ENCODE assay signal across 8 cellular contexts in the genomic region with DNA sequence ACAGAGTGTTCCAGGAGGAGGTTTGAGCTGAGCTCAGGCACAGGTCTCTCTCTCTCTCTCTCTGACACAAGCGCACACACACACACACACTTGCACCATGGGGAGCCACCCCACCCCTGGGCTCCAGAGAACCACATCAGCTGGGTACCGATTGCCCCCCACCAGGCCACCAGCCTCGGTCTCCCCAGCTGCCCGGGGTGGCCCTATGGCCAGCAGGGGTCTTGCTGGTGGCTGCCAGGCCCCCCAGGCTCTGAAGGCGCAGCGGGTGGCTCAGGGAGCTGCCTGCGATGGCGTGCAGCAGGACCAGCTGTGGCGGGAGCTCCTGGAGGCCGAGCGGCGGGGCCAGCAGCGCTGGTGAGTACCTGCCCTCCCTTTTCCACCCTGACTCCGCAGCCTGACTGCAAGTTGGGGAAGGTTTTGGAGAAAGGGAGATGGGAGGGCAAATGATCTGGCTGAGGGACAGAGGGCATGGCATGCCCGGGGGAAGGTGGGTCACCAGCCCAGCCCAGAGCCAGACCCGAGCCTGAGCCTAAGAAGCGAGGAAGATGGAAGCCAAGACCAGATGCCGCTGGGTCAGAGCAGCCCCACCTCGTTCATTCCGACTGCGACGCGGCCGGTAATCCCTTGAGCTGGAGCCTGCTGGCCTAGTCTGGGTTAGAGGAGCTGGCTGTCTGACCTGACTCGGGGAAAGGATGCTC. TPM values are rescaled to one million over a fixed set of nuclear protein-coding genes. Genes with fewer than 3 reads are reported as not detected.
DNase-seq lines count a peak whose midpoint lies in the region; ATAC-seq and TF ChIP-seq lines count a peak whose summit lies in the region.

No MANE protein-coding gene starts in this region.

- H3K27ac ChIP-seq in HEK293 (ENCODE audit: extremely low read depth, low read depth, low read length) (no peak overlapping the region), right atrium auricular region (peak overlapping the region in 1 of 2 donors; percentile 15)

- POLR2A ChIA-PET in HEK293 (lab: Yijun Ruan, JAX) = interaction anchor here (0.6 to 1.8 kb wide), 4 partner anchors 21 to 451 kb away, joined by 3 to 7 read pairs (median 5); a partner anchor contains a TSS
- POLR2A ChIA-PET in activated CD4-positive, alpha-beta memory T cell treated with anti-CD3 and anti-CD28 coated beads, Interleukin-2, amount 10 ng/mL, durations not matched to agents 7 days and 5 days (lab: Charles Lee) = interaction anchor here (0.8 to 2.9 kb wide), 8 partner anchors 19 to 620 kb away, joined by 4 to 14 read pairs (median 6); a partner anchor contains a TSS

- no peak for DNase-seq in activated CD4-positive, alpha-beta memory T cell treated with anti-CD3 and anti-CD28 coated beads, Interleukin-2, amount 10 ng/mL, durations not matched to agents 7 days and 5 days
- DNase-seq in right atrium auricular region (ENCODE audit: low spot score) (no peak), GM19240 (ENCODE audit: insufficient read length, low spot score) (no peak), NCI-H446 (lab: John Stamatoyannopoulos, UW) (no peak)
- no peak for DNase-seq in effector CD8-positive, alpha-beta T cell (lab: John Stamatoyannopoulos, UW)

- ATAC-seq in HG03460 (IDR thresholded peaks at IDR 0.05; ENCODE audit: unreplicated experiment) = no peak

- H3K4me1 Mint-ChIP-seq in activated CD4-positive, alpha-beta memory T cell treated with anti-CD3 and anti-CD28 coated beads, Interleukin-2, amount 10 ng/mL, durations not matched to agents 7 days and 5 days = peaks cover 32% of the 10 kb centered on the region

- CTCF ChIA-PET in HEK293 (lab: Yijun Ruan, JAX) = interaction anchor here (0.5 to 5.7 kb wide), 58 partner anchors 8 to 646 kb away, joined by 3 to 98 read pairs (median 5); no protein-coding TSS in a partner anchor
- CTCF ChIA-PET in activated CD4-positive, alpha-beta memory T cell treated with anti-CD3 and anti-CD28 coated beads, Interleukin-2, amount 10 ng/mL, durations not matched to agents 7 days and 5 days (lab: Charles Lee) = interaction anchor here (0.6 to 6.2 kb wide), 47 partner anchors 9 to 829 kb away, joined by 3 to 91 read pairs (median 5); a partner anchor contains a TSS

- H3K27me3 ChIP-seq in right atrium auricular region (no peaks in the 10 kb centered on the region), skeletal muscle satellite cell (ENCODE audit: control insufficient read depth, insufficient read depth, low read length) (peaks cover 19% of the 10 kb centered on the region)

- peaks cover 21% of the 10 kb centered on the region for H3K27me3 Mint-ChIP-seq in activated CD4-positive, alpha-beta memory T cell treated with anti-CD3 and anti-CD28 coated beads, Interleukin-2, amount 10 ng/mL, durations not matched to agents 7 days and 5 days

- H3K4me3 ChIP-seq in HEK293 (ENCODE audit: low read depth, low read length) (peak overlapping the region; percentile 45), right atrium auricular region (peak overlapping the region; percentile 32 to 56), skeletal muscle satellite cell (ENCODE audit: low read length) (peak overlapping the region; percentile 81)

- H3K27ac Mint-ChIP-seq in activated CD4-positive, alpha-beta memory T cell treated with anti-CD3 and anti-CD28 coated beads, Interleukin-2, amount 10 ng/mL, durations not matched to agents 7 days and 5 days = no peak overlapping the region

- no peaks in the 10 kb centered on the region for H3K9me3 Mint-ChIP-seq in activated CD4-positive, alpha-beta memory T cell treated with anti-CD3 and anti-CD28 coated beads, Interleukin-2, amount 10 ng/mL, durations not matched to agents 7 days and 5 days

- H3K9ac ChIP-seq in skeletal muscle satellite cell (ENCODE audit: low read depth, low read length) = peak overlapping the region; percentile 60

- H3K36me3 Mint-ChIP-seq in activated CD4-positive, alpha-beta memory T cell treated with anti-CD3 and anti-CD28 coated beads, Interleukin-2, amount 10 ng/mL, durations not matched to agents 7 days and 5 days (ENCODE audit: low read depth) = no peaks in the 10 kb centered on the region

- TF ChIP-seq CTCF in HEK293 (tag by site-specific recombination; IDR thresholded peaks at IDR 0.05) = no peak
- TF ChIP-seq CTCF in right atrium auricular region (IDR thresholded peaks at IDR 0.05) = no peak

- H3K4me3 Mint-ChIP-seq in activated CD4-positive, alpha-beta memory T cell treated with anti-CD3 and anti-CD28 coated beads, Interleukin-2, amount 10 ng/mL, durations not matched to agents 7 days and 5 days = peak overlapping the region; percentile 57

- no peaks in the 10 kb centered on the region for H3K9me3 ChIP-seq in HEK293 (ENCODE audit: control insufficient read depth, insufficient read depth, low read depth, low read length)
- no peaks in the 10 kb centered on the region for H3K9me3 ChIP-seq in right atrium auricular region
- H3K9me3 ChIP-seq in skeletal muscle satellite cell (replicated peaks; ENCODE audit: low read length) = no peaks in the 10 kb centered on the region

- 0 out of 2 replicates have a peak, but pooled peaks cover 3% of the 10 kb centered on the region for H3K4me1 ChIP-seq in HEK293 (ENCODE audit: control insufficient read depth, insufficient read depth, low read length)
- peaks cover 0 to 27% of the 10 kb centered on the region in 2 donors for H3K4me1 ChIP-seq in right atrium auricular region
- peaks cover 21% of the 10 kb centered on the region for H3K4me1 ChIP-seq in skeletal muscle satellite cell (ENCODE audit: control insufficient read depth, insufficient read depth, low read length)

- peak overlapping the region; percentile 99 for H3K4me2 ChIP-seq in skeletal muscle satellite cell (ENCODE audit: low read length)

- H3K36me3 ChIP-seq in HEK293 (ENCODE audit: control insufficient read depth in 2 of 2, insufficient read depth in 1 of 2, low read length in 2 of 2) (no peaks in the 10 kb centered on the region), right atrium auricular region (no peaks in the 10 kb centered on the region), skeletal muscle satellite cell (ENCODE audit: insufficient read depth, low read length) (no peaks in the 10 kb centered on the region)

TF ChIP-seq in HEK293, 187 proteins besides CTCF, POLR2A, EP300 and RAD21:
- TF ChIP-seq, protein P1, sequence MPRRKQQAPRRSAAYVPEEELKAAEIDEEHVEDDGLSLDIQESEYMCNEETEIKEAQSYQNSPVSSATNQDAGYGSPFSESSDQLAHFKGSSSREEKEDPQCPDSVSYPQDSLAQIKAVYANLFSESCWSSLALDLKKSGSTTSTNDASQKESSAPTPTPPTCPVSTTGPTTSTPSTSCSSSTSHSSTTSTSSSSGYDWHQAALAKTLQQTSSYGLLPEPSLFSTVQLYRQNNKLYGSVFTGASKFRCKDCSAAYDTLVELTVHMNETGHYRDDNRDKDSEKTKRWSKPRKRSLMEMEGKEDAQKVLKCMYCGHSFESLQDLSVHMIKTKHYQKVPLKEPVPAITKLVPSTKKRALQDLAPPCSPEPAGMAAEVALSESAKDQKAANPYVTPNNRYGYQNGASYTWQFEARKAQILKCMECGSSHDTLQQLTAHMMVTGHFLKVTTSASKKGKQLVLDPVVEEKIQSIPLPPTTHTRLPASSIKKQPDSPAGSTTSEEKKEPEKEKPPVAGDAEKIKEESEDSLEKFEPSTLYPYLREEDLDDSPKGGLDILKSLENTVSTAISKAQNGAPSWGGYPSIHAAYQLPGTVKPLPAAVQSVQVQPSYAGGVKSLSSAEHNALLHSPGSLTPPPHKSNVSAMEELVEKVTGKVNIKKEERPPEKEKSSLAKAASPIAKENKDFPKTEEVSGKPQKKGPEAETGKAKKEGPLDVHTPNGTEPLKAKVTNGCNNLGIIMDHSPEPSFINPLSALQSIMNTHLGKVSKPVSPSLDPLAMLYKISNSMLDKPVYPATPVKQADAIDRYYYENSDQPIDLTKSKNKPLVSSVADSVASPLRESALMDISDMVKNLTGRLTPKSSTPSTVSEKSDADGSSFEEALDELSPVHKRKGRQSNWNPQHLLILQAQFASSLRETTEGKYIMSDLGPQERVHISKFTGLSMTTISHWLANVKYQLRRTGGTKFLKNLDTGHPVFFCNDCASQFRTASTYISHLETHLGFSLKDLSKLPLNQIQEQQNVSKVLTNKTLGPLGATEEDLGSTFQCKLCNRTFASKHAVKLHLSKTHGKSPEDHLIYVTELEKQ (tag by site-specific recombination; IDR thresholded peaks at IDR 0.05; ENCODE audit: borderline replicate concordance) = no peak
- no peak for TF ChIP-seq SCRT1 (tag by site-specific recombination; IDR thresholded peaks at IDR 0.05; ENCODE audit: borderline replicate concordance)
- no peak for TF ChIP-seq ZNF776 (tag by site-specific recombination; IDR thresholded peaks at IDR 0.05; ENCODE audit: borderline replicate concordance)
- no peak for TF ChIP-seq ZNF707 (tag by site-specific recombination; IDR thresholded peaks at IDR 0.05)
- 0 out of 2 replicates have a peak, but pooled peaks have one; percentile 18 for TF ChIP-seq ZIC2 (tag by site-specific recombination; IDR thresholded peaks at IDR 0.05)
- TF ChIP-seq ZNF138 (tag by site-specific recombination; IDR thresholded peaks at IDR 0.05; ENCODE audit: borderline replicate concordance) = no peak

RNA-seq across cellular contexts. Expression of a gene that starts 21.9 kb away (rescaled TPM):
- total RNA-seq in activated CD4-positive, alpha-beta memory T cell treated with anti-CD3 and anti-CD28 coated beads, Interleukin-2, amount 10 ng/mL, durations not matched to agents 7 days and 5 days = 10 to 100 TPM; 22.9 to 23.8 TPM
- 10 to 100 TPM; 18.7 to 19.2 TPM for total RNA-seq in right atrium auricular region
- 29.4 and 38.9 TPM in 2 replicates for total RNA-seq in skeletal muscle satellite cell (2012; rRNA removed)
